ENCODE assay signal across 2 cellular contexts in the genomic region with DNA sequence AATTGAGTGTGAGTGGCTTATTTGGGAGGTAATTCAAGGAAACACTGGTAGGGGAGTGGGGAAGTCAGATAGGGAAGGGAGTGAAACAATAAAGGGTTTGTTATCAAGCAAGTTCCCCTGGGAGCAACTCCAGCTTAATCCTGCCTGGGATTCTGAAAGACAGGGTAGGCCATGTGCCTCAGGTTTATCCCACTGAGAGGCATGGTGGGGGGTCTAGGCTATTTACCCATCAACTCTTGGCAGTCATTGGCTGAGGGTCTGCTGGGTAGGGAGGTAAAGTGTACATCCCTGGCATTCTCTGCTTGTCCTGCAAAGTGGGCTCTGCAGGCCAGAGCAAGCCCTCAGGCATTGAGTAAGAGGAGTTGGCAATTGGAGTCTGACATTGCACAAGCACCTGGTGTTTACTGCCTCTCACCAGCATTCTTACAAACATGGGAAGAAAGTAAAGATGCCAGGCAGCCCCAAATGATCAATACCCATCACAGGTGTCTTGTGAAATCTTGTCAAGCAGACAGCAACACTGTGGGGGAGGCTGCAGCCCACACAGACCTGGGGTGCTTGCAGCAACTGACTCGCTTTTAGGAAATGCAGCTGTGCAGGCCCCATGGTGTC.
TF ChIP-seq lines count a peak whose summit lies in the region.

No MANE protein-coding gene starts in this region.

TF ChIP-seq in liver, 16 proteins besides CTCF, POLR2A, EP300 and RAD21 (continued from another document):
- TF ChIP-seq, protein P1, sequence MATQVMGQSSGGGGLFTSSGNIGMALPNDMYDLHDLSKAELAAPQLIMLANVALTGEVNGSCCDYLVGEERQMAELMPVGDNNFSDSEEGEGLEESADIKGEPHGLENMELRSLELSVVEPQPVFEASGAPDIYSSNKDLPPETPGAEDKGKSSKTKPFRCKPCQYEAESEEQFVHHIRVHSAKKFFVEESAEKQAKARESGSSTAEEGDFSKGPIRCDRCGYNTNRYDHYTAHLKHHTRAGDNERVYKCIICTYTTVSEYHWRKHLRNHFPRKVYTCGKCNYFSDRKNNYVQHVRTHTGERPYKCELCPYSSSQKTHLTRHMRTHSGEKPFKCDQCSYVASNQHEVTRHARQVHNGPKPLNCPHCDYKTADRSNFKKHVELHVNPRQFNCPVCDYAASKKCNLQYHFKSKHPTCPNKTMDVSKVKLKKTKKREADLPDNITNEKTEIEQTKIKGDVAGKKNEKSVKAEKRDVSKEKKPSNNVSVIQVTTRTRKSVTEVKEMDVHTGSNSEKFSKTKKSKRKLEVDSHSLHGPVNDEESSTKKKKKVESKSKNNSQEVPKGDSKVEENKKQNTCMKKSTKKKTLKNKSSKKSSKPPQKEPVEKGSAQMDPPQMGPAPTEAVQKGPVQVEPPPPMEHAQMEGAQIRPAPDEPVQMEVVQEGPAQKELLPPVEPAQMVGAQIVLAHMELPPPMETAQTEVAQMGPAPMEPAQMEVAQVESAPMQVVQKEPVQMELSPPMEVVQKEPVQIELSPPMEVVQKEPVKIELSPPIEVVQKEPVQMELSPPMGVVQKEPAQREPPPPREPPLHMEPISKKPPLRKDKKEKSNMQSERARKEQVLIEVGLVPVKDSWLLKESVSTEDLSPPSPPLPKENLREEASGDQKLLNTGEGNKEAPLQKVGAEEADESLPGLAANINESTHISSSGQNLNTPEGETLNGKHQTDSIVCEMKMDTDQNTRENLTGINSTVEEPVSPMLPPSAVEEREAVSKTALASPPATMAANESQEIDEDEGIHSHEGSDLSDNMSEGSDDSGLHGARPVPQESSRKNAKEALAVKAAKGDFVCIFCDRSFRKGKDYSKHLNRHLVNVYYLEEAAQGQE (IDR thresholded peaks at IDR 0.05) = no peak
- TF ChIP-seq, protein P2, sequence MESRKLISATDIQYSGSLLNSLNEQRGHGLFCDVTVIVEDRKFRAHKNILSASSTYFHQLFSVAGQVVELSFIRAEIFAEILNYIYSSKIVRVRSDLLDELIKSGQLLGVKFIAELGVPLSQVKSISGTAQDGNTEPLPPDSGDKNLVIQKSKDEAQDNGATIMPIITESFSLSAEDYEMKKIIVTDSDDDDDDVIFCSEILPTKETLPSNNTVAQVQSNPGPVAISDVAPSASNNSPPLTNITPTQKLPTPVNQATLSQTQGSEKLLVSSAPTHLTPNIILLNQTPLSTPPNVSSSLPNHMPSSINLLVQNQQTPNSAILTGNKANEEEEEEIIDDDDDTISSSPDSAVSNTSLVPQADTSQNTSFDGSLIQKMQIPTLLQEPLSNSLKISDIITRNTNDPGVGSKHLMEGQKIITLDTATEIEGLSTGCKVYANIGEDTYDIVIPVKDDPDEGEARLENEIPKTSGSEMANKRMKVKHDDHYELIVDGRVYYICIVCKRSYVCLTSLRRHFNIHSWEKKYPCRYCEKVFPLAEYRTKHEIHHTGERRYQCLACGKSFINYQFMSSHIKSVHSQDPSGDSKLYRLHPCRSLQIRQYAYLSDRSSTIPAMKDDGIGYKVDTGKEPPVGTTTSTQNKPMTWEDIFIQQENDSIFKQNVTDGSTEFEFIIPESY (IDR thresholded peaks at IDR 0.05) = no peak
- no peak for TF ChIP-seq SP1 (IDR thresholded peaks at IDR 0.05)
- TF ChIP-seq NR2F2 (IDR thresholded peaks at IDR 0.05) = no peak
- no peak for TF ChIP-seq HNF4G (IDR thresholded peaks at IDR 0.05)
- TF ChIP-seq FOXA1 (IDR thresholded peaks at IDR 0.05) = no peak

TF ChIP-seq in HepG2, 621 proteins besides CTCF, POLR2A, EP300 and RAD21 (continued from another document):
- no peak for TF ChIP-seq TCF7 (IDR thresholded peaks at IDR 0.05; ENCODE audit: low read depth)
- no peak for TF ChIP-seq ZNF263 (CRISPR knock-in tag; IDR thresholded peaks at IDR 0.05)
- TF ChIP-seq, protein P3, sequence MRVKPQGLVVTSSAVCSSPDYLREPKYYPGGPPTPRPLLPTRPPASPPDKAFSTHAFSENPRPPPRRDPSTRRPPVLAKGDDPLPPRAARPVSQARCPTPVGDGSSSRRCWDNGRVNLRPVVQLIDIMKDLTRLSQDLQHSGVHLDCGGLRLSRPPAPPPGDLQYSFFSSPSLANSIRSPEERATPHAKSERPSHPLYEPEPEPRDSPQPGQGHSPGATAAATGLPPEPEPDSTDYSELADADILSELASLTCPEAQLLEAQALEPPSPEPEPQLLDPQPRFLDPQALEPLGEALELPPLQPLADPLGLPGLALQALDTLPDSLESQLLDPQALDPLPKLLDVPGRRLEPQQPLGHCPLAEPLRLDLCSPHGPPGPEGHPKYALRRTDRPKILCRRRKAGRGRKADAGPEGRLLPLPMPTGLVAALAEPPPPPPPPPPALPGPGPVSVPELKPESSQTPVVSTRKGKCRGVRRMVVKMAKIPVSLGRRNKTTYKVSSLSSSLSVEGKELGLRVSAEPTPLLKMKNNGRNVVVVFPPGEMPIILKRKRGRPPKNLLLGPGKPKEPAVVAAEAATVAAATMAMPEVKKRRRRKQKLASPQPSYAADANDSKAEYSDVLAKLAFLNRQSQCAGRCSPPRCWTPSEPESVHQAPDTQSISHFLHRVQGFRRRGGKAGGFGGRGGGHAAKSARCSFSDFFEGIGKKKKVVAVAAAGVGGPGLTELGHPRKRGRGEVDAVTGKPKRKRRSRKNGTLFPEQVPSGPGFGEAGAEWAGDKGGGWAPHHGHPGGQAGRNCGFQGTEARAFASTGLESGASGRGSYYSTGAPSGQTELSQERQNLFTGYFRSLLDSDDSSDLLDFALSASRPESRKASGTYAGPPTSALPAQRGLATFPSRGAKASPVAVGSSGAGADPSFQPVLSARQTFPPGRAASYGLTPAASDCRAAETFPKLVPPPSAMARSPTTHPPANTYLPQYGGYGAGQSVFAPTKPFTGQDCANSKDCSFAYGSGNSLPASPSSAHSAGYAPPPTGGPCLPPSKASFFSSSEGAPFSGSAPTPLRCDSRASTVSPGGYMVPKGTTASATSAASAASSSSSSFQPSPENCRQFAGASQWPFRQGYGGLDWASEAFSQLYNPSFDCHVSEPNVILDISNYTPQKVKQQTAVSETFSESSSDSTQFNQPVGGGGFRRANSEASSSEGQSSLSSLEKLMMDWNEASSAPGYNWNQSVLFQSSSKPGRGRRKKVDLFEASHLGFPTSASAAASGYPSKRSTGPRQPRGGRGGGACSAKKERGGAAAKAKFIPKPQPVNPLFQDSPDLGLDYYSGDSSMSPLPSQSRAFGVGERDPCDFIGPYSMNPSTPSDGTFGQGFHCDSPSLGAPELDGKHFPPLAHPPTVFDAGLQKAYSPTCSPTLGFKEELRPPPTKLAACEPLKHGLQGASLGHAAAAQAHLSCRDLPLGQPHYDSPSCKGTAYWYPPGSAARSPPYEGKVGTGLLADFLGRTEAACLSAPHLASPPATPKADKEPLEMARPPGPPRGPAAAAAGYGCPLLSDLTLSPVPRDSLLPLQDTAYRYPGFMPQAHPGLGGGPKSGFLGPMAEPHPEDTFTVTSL (CRISPR knock-in tag; IDR thresholded peaks at IDR 0.05; ENCODE audit: borderline replicate concordance) = no peak
- no peak for TF ChIP-seq ZNF747 (CRISPR knock-in tag; IDR thresholded peaks at IDR 0.05; ENCODE audit: borderline replicate concordance)
- TF ChIP-seq ZNF879 (CRISPR knock-in tag; IDR thresholded peaks at IDR 0.05) = no peak
- no peak for TF ChIP-seq MXI1 (IDR thresholded peaks at IDR 0.05; ENCODE audit: borderline replicate concordance, low read depth, low read length)
- no peak for TF ChIP-seq NFYB (CRISPR knock-in tag; IDR thresholded peaks at IDR 0.05)
- TF ChIP-seq NFKB2 (CRISPR knock-in tag; IDR thresholded peaks at IDR 0.05; ENCODE audit: borderline replicate concordance) = no peak
- no peak for TF ChIP-seq ZBTB21 (CRISPR knock-in tag; IDR thresholded peaks at IDR 0.05)
- no peak for TF ChIP-seq KMT2A (CRISPR knock-in tag; IDR thresholded peaks at IDR 0.05)
- no peak for TF ChIP-seq AKAP8 (CRISPR knock-in tag; IDR thresholded peaks at IDR 0.05)
- no peak for TF ChIP-seq BHLHE40 (IDR thresholded peaks at IDR 0.05; ENCODE audit: low read length)
